Comparison of ENCODE assay signal across 24 cellular contexts in genomic region chr19:4780860-4781259, GRCh38.
"Had no signal": no experiment of that assay in that cellular context is flagged by ENCODE, and none has a peak within 500 bp of the region (broad histone marks: within the 10 kb centered on the region; RNA-seq: fewer than 3 reads in every experiment).

No MANE protein-coding gene starts in this region.

- ATAC-seq: Panc1, PC-3, T-cell had no signal

- H3K9me3 ChIP-seq: MG63 had no signal

- H3K4me3 ChIP-seq: MG63 had no signal

- H3K4me1 Mint-ChIP-seq: T-cell had no signal

- DNase-seq: Karpas-422, KG1, MG63, NCI-H1092, NCI-H1105 treated with DMSO at 0.1 percent for 48 hours, NCI-H1417 treated with DMSO at 0.1 percent for 48 hours, NCI-H187, NCI-H2029, NCI-H2081 treated with DMSO at 0.1 percent for 48 hours, NCI-H2171, NCI-H226, NCI-H446, NCI-H510A, NCI-H524 treated with DMSO at 0.1 percent for 48 hours, NCI-H774, PC-3, SHP77, SW 1271, T-cell had no signal

- H3K27me3 ChIP-seq: MG63 had no signal

- H3K27ac Mint-ChIP-seq: IgD-negative memory B cell; T-cell; T-helper 1 cell treated with Interleukin-12 subunit alpha and Interleukin-12 subunit beta and Interleukin-4 antibody, amounts not matched to agents 30 μg/mL and 1 μg/mL, for 36 hours had no signal

- H3K36me3 ChIP-seq: MG63 had no signal

- H3K4me3 Mint-ChIP-seq: T-cell; T-helper 1 cell treated with Interleukin-12 subunit alpha and Interleukin-12 subunit beta and Interleukin-4 antibody, amounts not matched to agents 30 μg/mL and 1 μg/mL, for 36 hours had no signal

- H3K27ac ChIP-seq: HL-60, RWPE1 had no signal
